Comparison of ENCODE assay signal across 8 cellular contexts in the genomic region with DNA sequence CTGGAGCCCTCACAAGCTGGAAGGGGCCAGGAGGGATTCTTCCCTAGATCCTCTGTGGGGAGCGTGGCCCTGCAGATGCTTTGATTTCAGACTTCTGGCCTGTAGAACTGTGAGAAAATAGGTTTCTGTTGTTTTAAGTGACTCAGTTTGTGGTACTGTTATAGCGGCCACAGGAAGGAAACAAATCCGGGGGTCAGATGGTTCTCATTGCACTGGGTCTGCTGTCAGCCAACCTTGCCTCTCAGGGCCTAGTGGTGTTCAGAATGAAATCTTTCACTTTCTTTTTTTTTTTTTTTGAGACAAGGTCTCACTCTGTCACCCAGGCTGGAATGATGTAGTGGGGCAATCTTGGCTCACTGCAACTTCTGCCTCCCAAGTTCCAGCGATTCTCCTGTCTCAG.
DNase-seq lines count a peak whose midpoint lies in the region; ATAC-seq, FAIRE-seq and TF ChIP-seq lines count a peak whose summit lies in the region.
"Not testable (repeated sequence)": the region's sequence is repeated elsewhere in the genome, so short reads cannot be mapped to it uniquely, and the experiment has no call there.

No MANE protein-coding gene starts in this region.

- H3K36me3 Mint-ChIP-seq in activated CD8-positive, alpha-beta memory T cell treated with anti-CD3 and anti-CD28 coated beads, Interleukin-2, amount 10 ng/mL, durations not matched to agents 7 days and 5 days; chondrocyte (ENCODE audit: low read depth): not testable (repeated sequence)

- peak; percentile 69 for FAIRE-seq in GM18507 (lab: Jason Lieb, UNC)

- peak overlapping the region; percentile 75 for H3K27ac Mint-ChIP-seq in activated CD8-positive, alpha-beta memory T cell treated with anti-CD3 and anti-CD28 coated beads, Interleukin-2, amount 10 ng/mL, durations not matched to agents 7 days and 5 days
- peak overlapping the region; percentile 82 for H3K27ac Mint-ChIP-seq in chondrocyte (ENCODE audit: unreplicated experiment)

- TF ChIP-seq CTCF in chondrocyte (IDR thresholded peaks at IDR 0.05): not testable (repeated sequence)

- not testable (repeated sequence) for H3K4me3 Mint-ChIP-seq in activated CD8-positive, alpha-beta memory T cell treated with anti-CD3 and anti-CD28 coated beads, Interleukin-2, amount 10 ng/mL, durations not matched to agents 7 days and 5 days; chondrocyte (ENCODE audit: unreplicated experiment)

- not testable (repeated sequence) for H3K27me3 Mint-ChIP-seq in activated CD8-positive, alpha-beta memory T cell treated with anti-CD3 and anti-CD28 coated beads, Interleukin-2, amount 10 ng/mL, durations not matched to agents 7 days and 5 days; chondrocyte (ENCODE audit: low read depth)

- H3K9me3 Mint-ChIP-seq in activated CD8-positive, alpha-beta memory T cell treated with anti-CD3 and anti-CD28 coated beads, Interleukin-2, amount 10 ng/mL, durations not matched to agents 7 days and 5 days (ENCODE audit: low read depth); chondrocyte (ENCODE audit: low read depth): not testable (repeated sequence)

- DNase-seq in GM18507 (ENCODE audit: extremely low spot score, insufficient read length, low read depth); chondrocyte (ENCODE audit: low spot score): not testable (repeated sequence)
- peak; percentile 19 for DNase-seq in MV-4-11 (lab: John Stamatoyannopoulos, UW)
- peak; percentile 86 for DNase-seq in activated CD8-positive, alpha-beta memory T cell treated with anti-CD3 and anti-CD28 coated beads, Interleukin-2, amount 10 ng/mL, durations not matched to agents 7 days and 5 days
- peak; percentile 29 for DNase-seq in stimulated activated CD8-positive, alpha-beta memory T cell treated with anti-CD3 and anti-CD28 coated beads, Interleukin-4, amount 100 ng/mL, for 24 hours (ENCODE audit: low read depth)

- ATAC-seq in GM19395 (IDR thresholded peaks at IDR 0.05; ENCODE audit: unreplicated experiment): peak; percentile 86
- peak; percentile 81 for ATAC-seq in GM21786 (IDR thresholded peaks at IDR 0.05; ENCODE audit: unreplicated experiment)
- peak; percentile 73 for ATAC-seq in HG03095 (IDR thresholded peaks at IDR 0.05; ENCODE audit: unreplicated experiment)
- peak; percentile 95 for ATAC-seq in activated CD8-positive, alpha-beta memory T cell treated with anti-CD3 and anti-CD28 coated beads, Interleukin-2, amount 10 ng/mL, durations not matched to agents 7 days and 5 days

- not testable (repeated sequence) for H3K4me1 Mint-ChIP-seq in activated CD8-positive, alpha-beta memory T cell treated with anti-CD3 and anti-CD28 coated beads, Interleukin-2, amount 10 ng/mL, durations not matched to agents 7 days and 5 days; chondrocyte (ENCODE audit: low read depth)

- CTCF ChIA-PET in activated CD8-positive, alpha-beta memory T cell treated with anti-CD3 and anti-CD28 coated beads, Interleukin-2, amount 10 ng/mL, durations not matched to agents 7 days and 5 days (lab: Charles Lee): not testable (repeated sequence)
